ENCODE assay signal across 11 cellular contexts in genomic region chr1:23720256-23720995, GRCh38. TPM values are rescaled to one million over a fixed set of nuclear protein-coding genes. Genes with fewer than 3 reads are reported as not detected.
DNase-seq lines count a peak whose midpoint lies in the region; ATAC-seq and TF ChIP-seq lines count a peak whose summit lies in the region.
"Had no signal": no experiment of that assay in that cellular context is flagged by ENCODE, and none has a peak within 500 bp of the region (broad histone marks: within the 10 kb centered on the region; RNA-seq: fewer than 3 reads in every experiment).

No MANE protein-coding gene starts in this region.

- peaks cover 18% of the 10 kb centered on the region for H3K79me2 ChIP-seq in DOHH2 (ENCODE audit: control insufficient read depth, low read length)

- no peaks in the 10 kb centered on the region for H3K9me2 ChIP-seq in DOHH2 (replicated peaks; ENCODE audit: control insufficient read depth, low read length)

- H3K27ac Mint-ChIP-seq in activated T-cell treated with anti-CD3 and anti-CD28 coated beads, Interleukin-2, amount 50 U/mL, for 72 hours = peak overlapping the region; percentile 88

- DNase-seq in activated T-cell treated with anti-CD3 and anti-CD28 coated beads, Interleukin-2, amount 50 U/mL, for 72 hours = peak; percentile 55 to 57
- DNase-seq in NCI-H1105 (lab: John Stamatoyannopoulos, UW) (no peak), iPS-NIHi11 (ENCODE audit: low spot score) (no peak), SIG-M5 treated with dmso at 0.1 percent for 504 hours (lab: John Stamatoyannopoulos, UW; ENCODE audit: unreplicated experiment) (no peak)
- DNase-seq: heart right ventricle, NCI-H146, right cardiac atrium had no signal

- H3F3A ChIP-seq in DOHH2 (ENCODE audit: control insufficient read depth, insufficient read depth) = peaks cover 6% of the 10 kb centered on the region; the same call in 1 of the 2 replicates

- peaks cover 35% of the 10 kb centered on the region for H3K4me1 Mint-ChIP-seq in activated T-cell treated with anti-CD3 and anti-CD28 coated beads, Interleukin-2, amount 50 U/mL, for 72 hours (ENCODE audit: low read depth)

- H3K4me1 ChIP-seq in DOHH2 (ENCODE audit: control insufficient read depth, low read length) = peaks cover 45% of the 10 kb centered on the region

- H3K9me3 Mint-ChIP-seq in activated T-cell treated with anti-CD3 and anti-CD28 coated beads, Interleukin-2, amount 50 U/mL, for 72 hours = no peaks in the 10 kb centered on the region

- peak overlapping the region; percentile 33; the same call in 1 of the 2 replicates for H3K4me2 ChIP-seq in DOHH2 (ENCODE audit: low read length)

- ATAC-seq in GM19043 (IDR thresholded peaks at IDR 0.05; ENCODE audit: low read depth, unreplicated experiment) = peak; percentile 68
- ATAC-seq in HG02981 (IDR thresholded peaks at IDR 0.05; ENCODE audit: unreplicated experiment) = peak; percentile 64
- peak; percentile 86 to 88 for ATAC-seq in activated T-cell treated with anti-CD3 and anti-CD28 coated beads, Interleukin-2, amount 50 U/mL, for 72 hours (replicated peaks in 1 of 2)
- ATAC-seq in SK-N-SH treated with all-trans-retinoic acid at 6 μM for 48 hours = no peak
- ATAC-seq: heart right ventricle had no signal

- peak overlapping the region; percentile 41 to 42 for H3K4me3 Mint-ChIP-seq in activated T-cell treated with anti-CD3 and anti-CD28 coated beads, Interleukin-2, amount 50 U/mL, for 72 hours

- H3K27ac ChIP-seq in DOHH2 (ENCODE audit: low read depth, low read length) = no peak overlapping the region
- H3K27ac ChIP-seq: heart right ventricle had no signal

- H3K36me3 Mint-ChIP-seq in activated T-cell treated with anti-CD3 and anti-CD28 coated beads, Interleukin-2, amount 50 U/mL, for 72 hours (ENCODE audit: insufficient read depth in 2 of 2) = peaks cover 0 to 2% of the 10 kb centered on the region in 2 donors

- H3K36me3 ChIP-seq in DOHH2 (ENCODE audit: control insufficient read depth, low read length) = peaks cover 8% of the 10 kb centered on the region
- H3K36me3 ChIP-seq: heart right ventricle had no signal

- H4K20me1 ChIP-seq in DOHH2 (ENCODE audit: control insufficient read depth, insufficient read depth, low read depth, low read length) = peaks cover 3% of the 10 kb centered on the region; the same call in 1 of the 2 replicates

- no peaks in the 10 kb centered on the region for H3K27me3 ChIP-seq in DOHH2 (ENCODE audit: control insufficient read depth, low read length)
- H3K27me3 ChIP-seq: heart right ventricle had no signal

- no peak overlapping the region for H3K4me3 ChIP-seq in DOHH2 (ENCODE audit: low read length)
- H3K4me3 ChIP-seq: heart right ventricle had no signal

- TF ChIP-seq CTCF in DOHH2 (IDR thresholded peaks at IDR 0.05; ENCODE audit: low read depth, low read length, poor library complexity, severe bottlenecking) = no peak

- H3K27me3 Mint-ChIP-seq in activated T-cell treated with anti-CD3 and anti-CD28 coated beads, Interleukin-2, amount 50 U/mL, for 72 hours (ENCODE audit: low read depth) = no peaks in the 10 kb centered on the region

- H3K9me3 ChIP-seq in DOHH2 (ENCODE audit: control insufficient read depth, insufficient read depth, low read length) = no peaks in the 10 kb centered on the region
- H3K9me3 ChIP-seq: heart right ventricle had no signal

TF ChIP-seq in SK-N-SH treated with all-trans-retinoic acid at 6 μM for 48 hours, 23 proteins besides CTCF, POLR2A, EP300 and RAD21:
- TF ChIP-seq BACH2 (CRISPR knock-in tag; IDR thresholded peaks at IDR 0.05; ENCODE audit: borderline replicate concordance) (no peak), ZNF8 (CRISPR knock-in tag; IDR thresholded peaks at IDR 0.05) (no peak), OSR1 (CRISPR knock-in tag; IDR thresholded peaks at IDR 0.05) (no peak), PATZ1 (CRISPR knock-in tag; IDR thresholded peaks at IDR 0.05; ENCODE audit: borderline replicate concordance) (no peak), ZC3H10 (CRISPR knock-in tag; IDR thresholded peaks at IDR 0.05) (no peak), ISL1 (CRISPR knock-in tag; IDR thresholded peaks at IDR 0.05) (no peak), TSHZ2 (CRISPR knock-in tag; IDR thresholded peaks at IDR 0.05) (no peak), POU6F1 (CRISPR knock-in tag; IDR thresholded peaks at IDR 0.05; ENCODE audit: borderline replicate concordance, low read depth) (no peak), GLIS3 (CRISPR knock-in tag; IDR thresholded peaks at IDR 0.05) (no peak), ZFP3 (CRISPR knock-in tag; IDR thresholded peaks at IDR 0.05) (no peak), CSDC2 (CRISPR knock-in tag; IDR thresholded peaks at IDR 0.05) (no peak), TCF4 (CRISPR knock-in tag; IDR thresholded peaks at IDR 0.05; ENCODE audit: borderline replicate concordance) (no peak), ZNF565 (CRISPR knock-in tag; conservative IDR thresholded peaks at IDR 0.05; ENCODE audit: low read depth) (no peak)

RNA-seq across cellular contexts. Expression of gene ELOA, which starts 22.8 kb away (rescaled TPM):
- 10 to 100 TPM; 32.4 to 34.1 TPM for total RNA-seq in activated T-cell treated with anti-CD3 and anti-CD28 coated beads, Interleukin-2, amount 50 U/mL, for 72 hours

RNA-seq across cellular contexts. Expression of gene RPL11, which starts 28.8 kb away (rescaled TPM):
- total RNA-seq in activated T-cell treated with anti-CD3 and anti-CD28 coated beads, Interleukin-2, amount 50 U/mL, for 72 hours = 1,000 to 10,000 TPM; 1,532 to 1,644 TPM

RNA-seq across cellular contexts. Expression of gene PITHD1, which starts 57.8 kb away (rescaled TPM):
- 100 to 1,000 TPM in 1 of 2 donors, 10 to 100 TPM in 1; 83.2 to 107 TPM for total RNA-seq in activated T-cell treated with anti-CD3 and anti-CD28 coated beads, Interleukin-2, amount 50 U/mL, for 72 hours

Comparison
In these comparisons a context has a peak if more than half of its experiments do, and no peak if none do; other contexts are left out.
1. DNase-seq: peak in activated T-cell treated with anti-CD3 and anti-CD28 coated beads, Interleukin-2, amount 50 U/mL, for 72 hours (2 of 2); none in NCI-H1105 (single experiment), iPS-NIHi11 (single experiment) and SIG-M5 treated with dmso at 0.1 percent for 504 hours (single experiment).